ENCODE assay signal across 1 cellular context in genomic region chr17:10447035-10447931, GRCh38.
TF ChIP-seq lines count a peak whose summit lies in the region.

No MANE protein-coding gene starts in this region.

TF ChIP-seq in HepG2, 621 proteins besides CTCF, POLR2A, EP300 and RAD21 (continued from another document and continues in another):
- peak; percentile 75 for TF ChIP-seq FOXP4 (CRISPR knock-in tag; IDR thresholded peaks at IDR 0.05)
- no peak for TF ChIP-seq ZNF232 (CRISPR knock-in tag; IDR thresholded peaks at IDR 0.05; ENCODE audit: borderline replicate concordance)
- TF ChIP-seq PRDM15 (CRISPR knock-in tag; IDR thresholded peaks at IDR 0.05), result no peak
- no peak for TF ChIP-seq ZBTB39 (CRISPR knock-in tag; IDR thresholded peaks at IDR 0.05)
- TF ChIP-seq RNF2 (conservative IDR thresholded peaks at IDR 0.05; ENCODE audit: low read depth), result no peak
- TF ChIP-seq, protein P1, sequence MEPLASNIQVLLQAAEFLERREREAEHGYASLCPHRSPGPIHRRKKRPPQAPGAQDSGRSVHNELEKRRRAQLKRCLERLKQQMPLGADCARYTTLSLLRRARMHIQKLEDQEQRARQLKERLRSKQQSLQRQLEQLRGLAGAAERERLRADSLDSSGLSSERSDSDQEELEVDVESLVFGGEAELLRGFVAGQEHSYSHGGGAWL (CRISPR knock-in tag; IDR thresholded peaks at IDR 0.05), result no peak
- TF ChIP-seq MYC (CRISPR knock-in tag; IDR thresholded peaks at IDR 0.05; ENCODE audit: borderline replicate concordance), result no peak
- TF ChIP-seq ZFP36L1 (CRISPR knock-in tag; IDR thresholded peaks at IDR 0.05), result no peak
- no peak for TF ChIP-seq POLR2G (IDR thresholded peaks at IDR 0.05; ENCODE audit: low read depth, low read length)
- 0 out of 2 replicates have a peak, but pooled peaks have one; percentile 34 for TF ChIP-seq ZNF3 (CRISPR knock-in tag; IDR thresholded peaks at IDR 0.05)
- no peak for TF ChIP-seq RXRA (CRISPR knock-in tag; IDR thresholded peaks at IDR 0.05)
- TF ChIP-seq, protein P2, sequence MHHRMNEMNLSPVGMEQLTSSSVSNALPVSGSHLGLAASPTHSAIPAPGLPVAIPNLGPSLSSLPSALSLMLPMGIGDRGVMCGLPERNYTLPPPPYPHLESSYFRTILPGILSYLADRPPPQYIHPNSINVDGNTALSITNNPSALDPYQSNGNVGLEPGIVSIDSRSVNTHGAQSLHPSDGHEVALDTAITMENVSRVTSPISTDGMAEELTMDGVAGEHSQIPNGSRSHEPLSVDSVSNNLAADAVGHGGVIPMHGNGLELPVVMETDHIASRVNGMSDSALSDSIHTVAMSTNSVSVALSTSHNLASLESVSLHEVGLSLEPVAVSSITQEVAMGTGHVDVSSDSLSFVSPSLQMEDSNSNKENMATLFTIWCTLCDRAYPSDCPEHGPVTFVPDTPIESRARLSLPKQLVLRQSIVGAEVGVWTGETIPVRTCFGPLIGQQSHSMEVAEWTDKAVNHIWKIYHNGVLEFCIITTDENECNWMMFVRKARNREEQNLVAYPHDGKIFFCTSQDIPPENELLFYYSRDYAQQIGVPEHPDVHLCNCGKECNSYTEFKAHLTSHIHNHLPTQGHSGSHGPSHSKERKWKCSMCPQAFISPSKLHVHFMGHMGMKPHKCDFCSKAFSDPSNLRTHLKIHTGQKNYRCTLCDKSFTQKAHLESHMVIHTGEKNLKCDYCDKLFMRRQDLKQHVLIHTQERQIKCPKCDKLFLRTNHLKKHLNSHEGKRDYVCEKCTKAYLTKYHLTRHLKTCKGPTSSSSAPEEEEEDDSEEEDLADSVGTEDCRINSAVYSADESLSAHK (CRISPR knock-in tag; IDR thresholded peaks at IDR 0.05; ENCODE audit: borderline replicate concordance), result no peak
- no peak for TF ChIP-seq ZSCAN20 (CRISPR knock-in tag; IDR thresholded peaks at IDR 0.05; ENCODE audit: borderline replicate concordance)
- TF ChIP-seq KLF9 (CRISPR knock-in tag; IDR thresholded peaks at IDR 0.05; ENCODE audit: low read depth), result no peak
- TF ChIP-seq, protein P3, sequence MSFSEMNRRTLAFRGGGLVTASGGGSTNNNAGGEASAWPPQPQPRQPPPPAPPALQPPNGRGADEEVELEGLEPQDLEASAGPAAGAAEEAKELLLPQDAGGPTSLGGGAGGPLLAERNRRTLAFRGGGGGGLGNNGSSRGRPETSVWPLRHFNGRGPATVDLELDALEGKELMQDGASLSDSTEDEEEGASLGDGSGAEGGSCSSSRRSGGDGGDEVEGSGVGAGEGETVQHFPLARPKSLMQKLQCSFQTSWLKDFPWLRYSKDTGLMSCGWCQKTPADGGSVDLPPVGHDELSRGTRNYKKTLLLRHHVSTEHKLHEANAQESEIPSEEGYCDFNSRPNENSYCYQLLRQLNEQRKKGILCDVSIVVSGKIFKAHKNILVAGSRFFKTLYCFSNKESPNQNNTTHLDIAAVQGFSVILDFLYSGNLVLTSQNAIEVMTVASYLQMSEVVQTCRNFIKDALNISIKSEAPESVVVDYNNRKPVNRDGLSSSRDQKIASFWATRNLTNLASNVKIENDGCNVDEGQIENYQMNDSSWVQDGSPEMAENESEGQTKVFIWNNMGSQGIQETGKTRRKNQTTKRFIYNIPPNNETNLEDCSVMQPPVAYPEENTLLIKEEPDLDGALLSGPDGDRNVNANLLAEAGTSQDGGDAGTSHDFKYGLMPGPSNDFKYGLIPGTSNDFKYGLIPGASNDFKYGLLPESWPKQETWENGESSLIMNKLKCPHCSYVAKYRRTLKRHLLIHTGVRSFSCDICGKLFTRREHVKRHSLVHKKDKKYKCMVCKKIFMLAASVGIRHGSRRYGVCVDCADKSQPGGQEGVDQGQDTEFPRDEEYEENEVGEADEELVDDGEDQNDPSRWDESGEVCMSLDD (CRISPR knock-in tag; IDR thresholded peaks at IDR 0.05; ENCODE audit: borderline replicate concordance), result no peak
- no peak for TF ChIP-seq SIX4 (CRISPR knock-in tag; IDR thresholded peaks at IDR 0.05)
- TF ChIP-seq HNF4G (IDR thresholded peaks at IDR 0.05; ENCODE audit: borderline replicate concordance, low read depth, low read length), result peak; percentile 35; the same call in 1 of the 2 replicates
- TF ChIP-seq HNF4G (CRISPR knock-in tag; IDR thresholded peaks at IDR 0.05; ENCODE audit: borderline replicate concordance, low read depth), result no peak
- no peak for TF ChIP-seq ZNF430 (CRISPR knock-in tag; IDR thresholded peaks at IDR 0.05)
- no peak for TF ChIP-seq U2AF2 (IDR thresholded peaks at IDR 0.05; ENCODE audit: low read depth, low read length)
- peak; percentile 78; the same call in 1 of the 2 replicates for TF ChIP-seq NFIC (IDR thresholded peaks at IDR 0.05; ENCODE audit: low read length)
- no peak for TF ChIP-seq PPARG (CRISPR knock-in tag; conservative IDR thresholded peaks at IDR 0.05)
- TF ChIP-seq, protein P4, sequence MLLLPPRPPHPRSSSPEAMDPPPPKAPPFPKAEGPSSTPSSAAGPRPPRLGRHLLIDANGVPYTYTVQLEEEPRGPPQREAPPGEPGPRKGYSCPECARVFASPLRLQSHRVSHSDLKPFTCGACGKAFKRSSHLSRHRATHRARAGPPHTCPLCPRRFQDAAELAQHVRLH (CRISPR knock-in tag; IDR thresholded peaks at IDR 0.05; ENCODE audit: borderline replicate concordance, low read depth), result no peak
- TF ChIP-seq FOSL2 (CRISPR knock-in tag; IDR thresholded peaks at IDR 0.05), result peak; percentile 68
- TF ChIP-seq ZNF558 (CRISPR knock-in tag; IDR thresholded peaks at IDR 0.05; ENCODE audit: borderline replicate concordance), result no peak
- TF ChIP-seq, protein P5, sequence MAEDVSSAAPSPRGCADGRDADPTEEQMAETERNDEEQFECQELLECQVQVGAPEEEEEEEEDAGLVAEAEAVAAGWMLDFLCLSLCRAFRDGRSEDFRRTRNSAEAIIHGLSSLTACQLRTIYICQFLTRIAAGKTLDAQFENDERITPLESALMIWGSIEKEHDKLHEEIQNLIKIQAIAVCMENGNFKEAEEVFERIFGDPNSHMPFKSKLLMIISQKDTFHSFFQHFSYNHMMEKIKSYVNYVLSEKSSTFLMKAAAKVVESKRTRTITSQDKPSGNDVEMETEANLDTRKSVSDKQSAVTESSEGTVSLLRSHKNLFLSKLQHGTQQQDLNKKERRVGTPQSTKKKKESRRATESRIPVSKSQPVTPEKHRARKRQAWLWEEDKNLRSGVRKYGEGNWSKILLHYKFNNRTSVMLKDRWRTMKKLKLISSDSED (CRISPR knock-in tag; IDR thresholded peaks at IDR 0.05), result no peak
- no peak for TF ChIP-seq ZNF691 (CRISPR knock-in tag; IDR thresholded peaks at IDR 0.05; ENCODE audit: borderline replicate concordance, low read depth)
- TF ChIP-seq SRY (CRISPR knock-in tag; IDR thresholded peaks at IDR 0.05), result no peak
- TF ChIP-seq ZNF446 (CRISPR knock-in tag; IDR thresholded peaks at IDR 0.05), result no peak
- no peak for TF ChIP-seq ZZZ3 (CRISPR knock-in tag; IDR thresholded peaks at IDR 0.05; ENCODE audit: borderline replicate concordance)
- no peak for TF ChIP-seq ZNF768 (CRISPR knock-in tag; IDR thresholded peaks at IDR 0.05)
- peak; percentile 35; the same call in 1 of the 2 replicates for TF ChIP-seq NR2F2 (IDR thresholded peaks at IDR 0.05; ENCODE audit: borderline replicate concordance, low read depth)
- TF ChIP-seq, protein P6, sequence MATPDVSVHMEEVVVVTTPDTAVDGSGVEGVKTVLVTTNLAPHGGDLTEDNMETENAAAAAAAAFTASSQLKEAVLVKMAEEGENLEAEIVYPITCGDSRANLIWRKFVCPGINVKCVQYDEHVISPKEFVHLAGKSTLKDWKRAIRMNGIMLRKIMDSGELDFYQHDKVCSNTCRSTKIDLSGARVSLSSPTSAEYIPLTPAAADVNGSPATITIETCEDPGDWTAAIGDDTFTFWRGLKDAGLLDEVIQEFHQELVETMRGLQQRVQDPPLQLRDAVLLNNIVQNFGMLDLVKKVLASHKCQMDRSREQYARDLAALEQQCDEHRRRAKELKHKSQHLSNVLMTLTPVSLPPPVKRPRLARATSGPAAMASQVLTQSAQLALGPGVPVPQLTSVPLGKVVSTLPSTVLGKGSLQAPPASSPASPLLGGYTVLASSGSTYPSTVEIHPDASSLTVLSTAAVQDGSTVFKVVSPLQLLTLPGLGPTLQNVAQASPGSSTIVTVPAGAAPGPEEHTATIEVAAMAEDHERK (CRISPR knock-in tag; IDR thresholded peaks at IDR 0.05; ENCODE audit: low read depth), result no peak
- TF ChIP-seq ZBTB21 (CRISPR knock-in tag; IDR thresholded peaks at IDR 0.05), result no peak
- no peak for TF ChIP-seq UBTF (CRISPR knock-in tag; IDR thresholded peaks at IDR 0.05)
- no peak for TF ChIP-seq ZNF605 (CRISPR knock-in tag; IDR thresholded peaks at IDR 0.05)
- TF ChIP-seq ZNF282 (IDR thresholded peaks at IDR 0.05; ENCODE audit: partially characterized antibody), result no peak
- no peak for TF ChIP-seq ATM (IDR thresholded peaks at IDR 0.05; ENCODE audit: borderline replicate concordance)
- TF ChIP-seq ZNF83 (CRISPR knock-in tag; IDR thresholded peaks at IDR 0.05; ENCODE audit: borderline replicate concordance), result no peak
- no peak for TF ChIP-seq REL (CRISPR knock-in tag; conservative IDR thresholded peaks at IDR 0.05)
